ENCODE assay signal across 21 cellular contexts in genomic region chr3:81663114-81663513, GRCh38.
DNase-seq lines count a peak whose midpoint lies in the region; ATAC-seq and TF ChIP-seq lines count a peak whose summit lies in the region.
"Had no signal": no experiment of that assay in that cellular context is flagged by ENCODE, and none has a peak within 500 bp of the region (broad histone marks: within the 10 kb centered on the region; RNA-seq: fewer than 3 reads in every experiment).

No MANE protein-coding gene starts in this region.

- ATAC-seq in GM21529 (IDR thresholded peaks at IDR 0.05; ENCODE audit: unreplicated experiment), result no peak
- ATAC-seq: GM12878 had no signal

- no peak for DNase-seq in mesenchymal stem cell
- no peak for DNase-seq in neuronal stem cell (ENCODE audit: low spot score)
- DNase-seq in retina, result no peak
- no peak for DNase-seq in WERI-Rb-1
- DNase-seq: 8988T; ACHN; C1 segment of cervical spinal cord; CD4-positive, CD25-positive, alpha-beta regulatory T cell; CD8-positive, alpha-beta memory T cell; COR-L47; DMS 273 treated with DMSO at 0.1 percent for 48 hours; DMS153; DMS53; DMS79; DND-41; EL; GDM1 had no signal

- no peak overlapping the region for H2BK15ac ChIP-seq in mesenchymal stem cell (ENCODE audit: low read depth, poor library complexity, severe bottlenecking)
- no peak overlapping the region for H2BK15ac ChIP-seq in neuronal stem cell (ENCODE audit: low read length)

- H2BK120ac ChIP-seq in mesenchymal stem cell (ENCODE audit: low read depth, low read length), result no peak overlapping the region
- no peak overlapping the region for H2BK120ac ChIP-seq in neuronal stem cell (ENCODE audit: low read depth, low read length)

- H4K8ac ChIP-seq in mesenchymal stem cell (ENCODE audit: low read length) (peak overlapping the region; percentile 24), neuronal stem cell (ENCODE audit: low read depth, low read length) (no peak overlapping the region)

- no peaks in the 10 kb centered on the region for H3K9me3 ChIP-seq in mesenchymal stem cell (ENCODE audit: control insufficient read depth, low read length)
- no peaks in the 10 kb centered on the region for H3K9me3 ChIP-seq in neuronal stem cell (replicated peaks in 1 of 2; ENCODE audit: control insufficient read depth in 2 of 2, insufficient read depth in 1 of 2, low read depth in 1 of 2, low read length in 2 of 2)
- no peaks in the 10 kb centered on the region for H3K9me3 ChIP-seq in WERI-Rb-1 (ENCODE audit: severe bottlenecking)
- H3K9me3 ChIP-seq: BE2C, BLaER1 had no signal

- H2AK5ac ChIP-seq in mesenchymal stem cell (ENCODE audit: low read length, severe bottlenecking), result no peak overlapping the region
- no peak overlapping the region for H2AK5ac ChIP-seq in neuronal stem cell (ENCODE audit: low read depth, low read length)

- H3K9ac ChIP-seq in mesenchymal stem cell (ENCODE audit: low read length) (no peak overlapping the region), neuronal stem cell (ENCODE audit: low read depth, low read length, poor library complexity) (no peak overlapping the region)
- H3K9ac ChIP-seq: BLaER1 had no signal

- 98% methylated on average over 10 of the region's 10 CpGs for WGBS in mesenchymal stem cell
- no CpG with 5 or more reads among the region's 10 CpGs for WGBS in neuronal stem cell (ENCODE audit: extremely low coverage in 2 of 2, insufficient read length in 2 of 2, insufficient replicate concordance in 1 of 2), 2 donors

- H3K23ac ChIP-seq in mesenchymal stem cell (ENCODE audit: low read length in 2 of 2) (peak overlapping the region in 1 of 2 experiments; percentile 64), neuronal stem cell (ENCODE audit: low read depth, low read length, poor library complexity) (no peak overlapping the region)

- H3K27me3 ChIP-seq in mesenchymal stem cell (ENCODE audit: control insufficient read depth in 1 of 2, insufficient read depth in 1 of 2, low read length in 2 of 2), result no peaks in the 10 kb centered on the region
- H3K27me3 ChIP-seq in neuronal stem cell (ENCODE audit: control insufficient read depth in 3 of 3, insufficient read depth in 3 of 3, low read depth in 1 of 3, low read length in 3 of 3), result no peaks in the 10 kb centered on the region
- H3K27me3 ChIP-seq in WERI-Rb-1 (ENCODE audit: insufficient read depth, low read depth, severe bottlenecking), result no peaks in the 10 kb centered on the region
- H3K27me3 ChIP-seq: BE2C, BLaER1 had no signal

- H3K4me1 ChIP-seq in mesenchymal stem cell (ENCODE audit: control insufficient read depth, insufficient read depth, low read depth, low read length) (peaks cover 2% of the 10 kb centered on the region), neuronal stem cell (ENCODE audit: control insufficient read depth in 2 of 2, insufficient read depth in 1 of 2, low read depth in 1 of 2, low read length in 2 of 2) (no peaks in the 10 kb centered on the region)
- H3K4me1 ChIP-seq: BE2C, BLaER1 had no signal

- no peak overlapping the region for H2BK5ac ChIP-seq in mesenchymal stem cell (ENCODE audit: low read depth, low read length, poor library complexity, severe bottlenecking)
- peak overlapping the region; percentile 39 for H2BK5ac ChIP-seq in neuronal stem cell (ENCODE audit: low read length)

- no peak overlapping the region for H2AFZ ChIP-seq in mesenchymal stem cell (ENCODE audit: low read depth, low read length)
- no peak overlapping the region for H2AFZ ChIP-seq in neuronal stem cell (ENCODE audit: low read length)

- H3K4me3 ChIP-seq in mesenchymal stem cell (ENCODE audit: insufficient read depth in 1 of 2, low read depth in 1 of 2, low read length in 2 of 2) (no peak overlapping the region), neuronal stem cell (ENCODE audit: low read length in 2 of 2) (peak overlapping the region in 1 of 2 donors; percentile 36), WERI-Rb-1 (ENCODE audit: low read depth, low read length) (no peak overlapping the region)
- H3K4me3 ChIP-seq: BLaER1, GM12878 had no signal

- no peak for TF ChIP-seq CTCF in WERI-Rb-1 (IDR thresholded peaks at IDR 0.05; ENCODE audit: low read depth, low read length)

- H3K27ac ChIP-seq in mesenchymal stem cell (ENCODE audit: low read length, poor library complexity, severe bottlenecking), result no peak overlapping the region
- no peak overlapping the region for H3K27ac ChIP-seq in neuronal stem cell (replicated peaks; ENCODE audit: low read length)
- H3K27ac ChIP-seq in WERI-Rb-1, result no peak overlapping the region
- H3K27ac ChIP-seq: BLaER1 had no signal

- peaks cover 7 to 21% of the 10 kb centered on the region in 2 experiments for H3K36me3 ChIP-seq in mesenchymal stem cell (ENCODE audit: control insufficient read depth in 1 of 2, insufficient read depth in 2 of 2, low read depth in 1 of 2, low read length in 2 of 2)
- no peaks in the 10 kb centered on the region for H3K36me3 ChIP-seq in neuronal stem cell (replicated peaks in 1 of 2; ENCODE audit: control insufficient read depth in 2 of 2, insufficient read depth in 2 of 2, low read length in 2 of 2)
- H3K36me3 ChIP-seq in WERI-Rb-1, result no peaks in the 10 kb centered on the region
- H3K36me3 ChIP-seq: BE2C had no signal

- no peak overlapping the region for H3K4ac ChIP-seq in mesenchymal stem cell (ENCODE audit: low read depth in 1 of 2, low read length in 2 of 2)
- H3K4ac ChIP-seq in neuronal stem cell (ENCODE audit: low read length), result no peak overlapping the region

- H3K4me2 ChIP-seq in mesenchymal stem cell (ENCODE audit: low read length, poor library complexity, severe bottlenecking), result no peak overlapping the region
- H3K4me2 ChIP-seq in neuronal stem cell (ENCODE audit: insufficient read depth, low read length, poor library complexity, severe bottlenecking), result no peak overlapping the region
- H3K4me2 ChIP-seq: BLaER1 had no signal

- H3K18ac ChIP-seq in mesenchymal stem cell (ENCODE audit: low read depth in 1 of 2, low read length in 2 of 2) (no peak overlapping the region), neuronal stem cell (ENCODE audit: low read length) (peak overlapping the region; percentile 83)

- H3K79me1 ChIP-seq in mesenchymal stem cell (replicated peaks; ENCODE audit: low read length, poor library complexity, severe bottlenecking) (peaks cover 10% of the 10 kb centered on the region), neuronal stem cell (ENCODE audit: low read depth, low read length) (peaks cover 2% of the 10 kb centered on the region)

- no peak overlapping the region for H4K91ac ChIP-seq in mesenchymal stem cell (ENCODE audit: low read length)
- no peak overlapping the region for H4K91ac ChIP-seq in neuronal stem cell (ENCODE audit: low read depth, low read length, poor library complexity)

- no peak overlapping the region for H2BK12ac ChIP-seq in mesenchymal stem cell (ENCODE audit: low read length in 2 of 2)
- H2BK12ac ChIP-seq in neuronal stem cell (ENCODE audit: low read length), result no peak overlapping the region

- H3K14ac ChIP-seq in mesenchymal stem cell (ENCODE audit: low read length in 2 of 2) (no peak overlapping the region), neuronal stem cell (ENCODE audit: low read length) (peak overlapping the region; percentile 71)
